Comparison of ENCODE assay signal across 20 cellular contexts in the genomic region with DNA sequence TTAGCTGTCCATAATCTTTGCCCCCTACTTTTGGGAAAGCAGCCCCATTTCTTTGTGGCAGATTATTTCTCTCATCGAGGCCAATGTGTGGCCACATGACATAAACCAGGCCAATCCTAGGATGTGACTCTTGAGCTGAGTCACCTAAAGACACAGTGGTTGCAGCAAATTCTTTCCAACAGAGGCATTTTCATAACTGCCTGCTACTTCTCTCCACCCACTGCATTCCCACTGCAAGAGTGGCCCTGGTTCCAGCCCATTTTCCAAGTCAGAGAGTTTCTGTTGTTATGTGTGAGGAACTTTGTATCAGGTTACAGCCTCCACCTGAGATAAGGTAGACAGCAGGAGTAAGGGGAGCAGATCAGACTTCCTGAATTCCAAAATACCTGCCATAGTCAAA.
DNase-seq lines count a peak whose midpoint lies in the region; ATAC-seq, FAIRE-seq and TF ChIP-seq lines count a peak whose summit lies in the region.
"Had no signal": no experiment of that assay in that cellular context is flagged by ENCODE, and none has a peak within 500 bp of the region (broad histone marks: within the 10 kb centered on the region; RNA-seq: fewer than 3 reads in every experiment).

No MANE protein-coding gene starts in this region.

- no peak for DNase-seq in stimulated activated naive CD8-positive, alpha-beta T cell treated with anti-CD3 and anti-CD28 coated beads, Interleukin-15, Interleukin-2, amounts not matched to agents 100 U/mL and 50 U/mL, for 24 hours
- DNase-seq in stimulated activated naive CD8-positive, alpha-beta T cell treated with anti-CD3 and anti-CD28 coated beads, Interleukin-15, amount 100 ng/mL, for 72 hours = no peak
- DNase-seq in RWPE1 (ENCODE audit: low spot score) (peak; percentile 26), fibroblast of mammary gland (ENCODE audit: low read depth) (peak; percentile 61), urothelium cell line (ENCODE audit: low spot score) (peak; percentile 79), GM13976 (ENCODE audit: low spot score) (no peak), upper lobe of right lung (no peak)
- DNase-seq in activated naive CD4-positive, alpha-beta T cell treated with Interleukin-2 at 50 U/mL for 16 hours = no peak
- DNase-seq: ACHN; activated CD4-positive, alpha-beta T cell treated with anti-CD3 and anti-CD28 coated beads, Interleukin-2, amount 50 U/mL, for 1 hour; DND-41; erythroblast; immature natural killer cell; midbrain; MV-4-11; NCI-H446 treated with DMSO at 0.1 percent for 48 hours; pancreas had no signal

- peaks cover 22% of the 10 kb centered on the region for H3K27me3 Mint-ChIP-seq in stimulated activated naive CD8-positive, alpha-beta T cell treated with anti-CD3 and anti-CD28 coated beads, Interleukin-15, amount 100 ng/mL, for 72 hours

- H3K4me1 ChIP-seq in upper lobe of right lung = no peaks in the 10 kb centered on the region
- H3K4me1 ChIP-seq: pancreas had no signal

- in situ Hi-C loops in GM13976 (cut with MboI; ENCODE audit: low sequenced_read_pairs, unreplicated experiment) = no loop called here

- H3K27ac Mint-ChIP-seq in stimulated activated naive CD8-positive, alpha-beta T cell treated with anti-CD3 and anti-CD28 coated beads, Interleukin-15, amount 100 ng/mL, for 72 hours = no peak overlapping the region
- H3K27ac Mint-ChIP-seq: activated T-helper 2 cell treated with anti-CD3 and anti-CD28 coated beads, Interferon-gamma antibody, Interleukin-2, Interleukin-4, amounts not matched to agents 10 μg/mL and 5 μg/mL and 100 μg/mL, durations not matched to agents 14 hours and 24 hours and 36 hours; immature natural killer cell; T-helper 1 cell treated with Interleukin-12 subunit alpha and Interleukin-12 subunit beta and Interleukin-4 antibody, amounts not matched to agents 30 μg/mL and 1 μg/mL, for 36 hours had no signal

- TF ChIP-seq CTCF in RWPE1 (conservative IDR thresholded peaks at IDR 0.05; ENCODE audit: low read depth) (no peak), fibroblast of mammary gland (conservative IDR thresholded peaks at IDR 0.05; ENCODE audit: control insufficient read depth, insufficient read depth, low read depth, low read length) (no peak), GM13976 (IDR thresholded peaks at IDR 0.05; ENCODE audit: borderline replicate concordance, control extremely low read depth, extremely low read depth, insufficient read depth, missing control alignments) (no peak), upper lobe of right lung (IDR thresholded peaks at IDR 0.05) (no peak)

- peak; percentile 66 for ATAC-seq in stimulated activated naive CD8-positive, alpha-beta T cell treated with anti-CD3 and anti-CD28 coated beads, Interleukin-15, Interleukin-2, amounts not matched to agents 100 U/mL and 50 U/mL, for 24 hours
- no peak for ATAC-seq in stimulated activated naive CD8-positive, alpha-beta T cell treated with anti-CD3 and anti-CD28 coated beads, Interleukin-15, amount 100 ng/mL, for 72 hours
- no peak for ATAC-seq in upper lobe of right lung
- ATAC-seq: pancreas had no signal

- intact Hi-C loops in upper lobe of right lung (cut with DNase I) = no loop called here

- peaks cover 5% of the 10 kb centered on the region for H3K4me1 Mint-ChIP-seq in stimulated activated naive CD8-positive, alpha-beta T cell treated with anti-CD3 and anti-CD28 coated beads, Interleukin-15, amount 100 ng/mL, for 72 hours
- H3K4me1 Mint-ChIP-seq: central memory CD8-positive, alpha-beta T cell; immature natural killer cell had no signal

- peak; percentile 85 for FAIRE-seq in urothelium cell line (lab: Jason Lieb, UNC)
- FAIRE-seq: pancreas had no signal

- no peak overlapping the region for H3K4me3 Mint-ChIP-seq in stimulated activated naive CD8-positive, alpha-beta T cell treated with anti-CD3 and anti-CD28 coated beads, Interleukin-15, amount 100 ng/mL, for 72 hours
- H3K4me3 Mint-ChIP-seq: central memory CD8-positive, alpha-beta T cell; immature natural killer cell; T-helper 1 cell treated with Interleukin-12 subunit alpha and Interleukin-12 subunit beta and Interleukin-4 antibody, amounts not matched to agents 30 μg/mL and 1 μg/mL, for 36 hours had no signal

- H3K27ac ChIP-seq in RWPE1 (no peak overlapping the region), upper lobe of right lung (no peak overlapping the region)
- H3K27ac ChIP-seq: pancreas had no signal

- H3K4me3 ChIP-seq in fibroblast of mammary gland (ENCODE audit: control insufficient read depth, low read depth, low read length) (no peak overlapping the region), upper lobe of right lung (no peak overlapping the region)
- H3K4me3 ChIP-seq: pancreas had no signal

- H3K9me3 ChIP-seq in upper lobe of right lung = no peaks in the 10 kb centered on the region
- H3K9me3 ChIP-seq: pancreas had no signal

- peaks cover 7% of the 10 kb centered on the region in 2 donors for H3K9me3 Mint-ChIP-seq in stimulated activated naive CD8-positive, alpha-beta T cell treated with anti-CD3 and anti-CD28 coated beads, Interleukin-15, amount 100 ng/mL, for 72 hours

- no peaks in the 10 kb centered on the region for H3K36me3 ChIP-seq in upper lobe of right lung
- H3K36me3 ChIP-seq: pancreas had no signal

- POLR2A ChIA-PET in RWPE1 (lab: Yijun Ruan, JAX; ENCODE audit: low non-redundant PET) = no interaction called here

- H3K27me3 ChIP-seq in upper lobe of right lung = no peaks in the 10 kb centered on the region
- H3K27me3 ChIP-seq: pancreas had no signal

- CTCF ChIA-PET in RWPE1 (lab: Yijun Ruan, JAX) = no interaction called here

Comparison
In these comparisons a context has a peak if more than half of its experiments do, and no peak if none do; other contexts are left out.
1. DNase-seq: peak in RWPE1 (single experiment), fibroblast of mammary gland (single experiment) and urothelium cell line (single experiment); none in stimulated activated naive CD8-positive, alpha-beta T cell treated with anti-CD3 and anti-CD28 coated beads, Interleukin-15, Interleukin-2, amounts not matched to agents 100 U/mL and 50 U/mL, for 24 hours (single experiment), stimulated activated naive CD8-positive, alpha-beta T cell treated with anti-CD3 and anti-CD28 coated beads, Interleukin-15, amount 100 ng/mL, for 72 hours (0 of 2), GM13976 (single experiment), upper lobe of right lung (single experiment) and activated naive CD4-positive, alpha-beta T cell treated with Interleukin-2 at 50 U/mL for 16 hours (single experiment).